ENCODE assay signal across 1 cellular context in genomic region chr21:39094847-39095525, GRCh38.
A peak's percentile ranks its signal among the peaks of the same experiment; 100 is the strongest.
TF ChIP-seq lines count a peak whose summit lies in the region.

No MANE protein-coding gene starts in this region.

TF ChIP-seq in HepG2, 621 proteins besides CTCF, POLR2A, EP300 and RAD21 (continued from another document and continues in another):
- 0 out of 2 replicates have a peak, but pooled peaks have one; percentile 40 for TF ChIP-seq MLXIP (CRISPR knock-in tag; IDR thresholded peaks at IDR 0.05; ENCODE audit: borderline replicate concordance)
- TF ChIP-seq ZNF816 (CRISPR knock-in tag; IDR thresholded peaks at IDR 0.05; ENCODE audit: borderline replicate concordance), result no peak
- peak; percentile 70; the same call in 1 of the 2 replicates for TF ChIP-seq ZNF317 (CRISPR knock-in tag; IDR thresholded peaks at IDR 0.05)
- no peak for TF ChIP-seq MYPOP (CRISPR knock-in tag; IDR thresholded peaks at IDR 0.05)
- no peak for TF ChIP-seq ZFP36L1 (CRISPR knock-in tag; IDR thresholded peaks at IDR 0.05)
- TF ChIP-seq ZNF331 (CRISPR knock-in tag; IDR thresholded peaks at IDR 0.05), result peak; percentile 75; the same call in 1 of the 2 replicates
- TF ChIP-seq RNF219 (CRISPR knock-in tag; IDR thresholded peaks at IDR 0.05), result no peak
- TF ChIP-seq STAG1 (CRISPR knock-in tag; IDR thresholded peaks at IDR 0.05), result peak; percentile 31; the same call in 1 of the 2 replicates
- 0 out of 2 replicates have a peak, but pooled peaks have one; percentile 53 for TF ChIP-seq ZFX (CRISPR knock-in tag; IDR thresholded peaks at IDR 0.05; ENCODE audit: low read depth)
- TF ChIP-seq MIXL1 (CRISPR knock-in tag; IDR thresholded peaks at IDR 0.05), result peak; percentile 86
- no peak for TF ChIP-seq ZFP91 (CRISPR knock-in tag; IDR thresholded peaks at IDR 0.05; ENCODE audit: borderline replicate concordance)
- TF ChIP-seq HMGXB4 (CRISPR knock-in tag; IDR thresholded peaks at IDR 0.05; ENCODE audit: borderline replicate concordance in 1 of 2, low read depth in 1 of 2), result no peak
- TF ChIP-seq NONO (IDR thresholded peaks at IDR 0.05), result no peak
- TF ChIP-seq NONO (CRISPR knock-in tag; conservative IDR thresholded peaks at IDR 0.05), result no peak; the same call in 1 of the 2 replicates
- no peak for TF ChIP-seq SIN3B (IDR thresholded peaks at IDR 0.05; ENCODE audit: low read length)
- no peak for TF ChIP-seq ZNF44 (CRISPR knock-in tag; IDR thresholded peaks at IDR 0.05)
- peak; percentile 48; the same call in 1 of the 2 replicates for TF ChIP-seq FOSL1 (CRISPR knock-in tag; IDR thresholded peaks at IDR 0.05; ENCODE audit: borderline replicate concordance)
- TF ChIP-seq ZNF225 (CRISPR knock-in tag; IDR thresholded peaks at IDR 0.05), result no peak
- TF ChIP-seq SKI (IDR thresholded peaks at IDR 0.05; ENCODE audit: partially characterized antibody), result peak; percentile 51
- no peak; the same call in 1 of the 2 replicates for TF ChIP-seq HCFC1 (IDR thresholded peaks at IDR 0.05; ENCODE audit: low read depth, low read length)
- TF ChIP-seq EED (CRISPR knock-in tag; IDR thresholded peaks at IDR 0.05), result no peak
- no peak for TF ChIP-seq AGO2 (optimal IDR thresholded peaks at IDR 0.05; ENCODE audit: low read depth, low read length)
- TF ChIP-seq ZSCAN20 (CRISPR knock-in tag; IDR thresholded peaks at IDR 0.05; ENCODE audit: borderline replicate concordance), result 0 out of 2 replicates have a peak, but pooled peaks have one; percentile 56
- TF ChIP-seq ZC3H13 (CRISPR knock-in tag; IDR thresholded peaks at IDR 0.05), result no peak
- TF ChIP-seq ZNF614 (CRISPR knock-in tag; IDR thresholded peaks at IDR 0.05; ENCODE audit: borderline replicate concordance), result peak; percentile 61; the same call in 1 of the 2 replicates
- no peak for TF ChIP-seq KLF6 (CRISPR knock-in tag; IDR thresholded peaks at IDR 0.05)
- no peak for TF ChIP-seq KMT2B (CRISPR knock-in tag; IDR thresholded peaks at IDR 0.05)
- TF ChIP-seq NFRKB (IDR thresholded peaks at IDR 0.05), result no peak
- peak; percentile 65; the same call in 1 of the 2 replicates for TF ChIP-seq ZNF609 (CRISPR knock-in tag; IDR thresholded peaks at IDR 0.05; ENCODE audit: borderline replicate concordance)
- peak; percentile 68; the same call in 1 of the 2 replicates for TF ChIP-seq THRA (CRISPR knock-in tag; IDR thresholded peaks at IDR 0.05; ENCODE audit: borderline replicate concordance)
- no peak for TF ChIP-seq ZFP36 (IDR thresholded peaks at IDR 0.05; ENCODE audit: borderline replicate concordance, low read depth, low read length, partially characterized antibody)
- no peak for TF ChIP-seq ZNF253 (CRISPR knock-in tag; IDR thresholded peaks at IDR 0.05; ENCODE audit: borderline replicate concordance)
- TF ChIP-seq ZNF850 (CRISPR knock-in tag; conservative IDR thresholded peaks at IDR 0.05), result no peak
- no peak for TF ChIP-seq PRPF4 (IDR thresholded peaks at IDR 0.05; ENCODE audit: low read depth, low read length, poor library complexity, severe bottlenecking)
- peak; percentile 58; the same call in 1 of the 2 replicates for TF ChIP-seq ZNF691 (CRISPR knock-in tag; IDR thresholded peaks at IDR 0.05; ENCODE audit: borderline replicate concordance, low read depth)
- no peak for TF ChIP-seq ZNF569 (CRISPR knock-in tag; IDR thresholded peaks at IDR 0.05; ENCODE audit: borderline replicate concordance)
- TF ChIP-seq NFYB (CRISPR knock-in tag; IDR thresholded peaks at IDR 0.05), result no peak
- no peak for TF ChIP-seq TCF12 (IDR thresholded peaks at IDR 0.05)
- TF ChIP-seq TCF12 (CRISPR knock-in tag; IDR thresholded peaks at IDR 0.05), result no peak
- no peak for TF ChIP-seq ZNF224 (CRISPR knock-in tag; IDR thresholded peaks at IDR 0.05)
- no peak for TF ChIP-seq ZNF772 (CRISPR knock-in tag; IDR thresholded peaks at IDR 0.05)
- TF ChIP-seq SCMH1 (CRISPR knock-in tag; IDR thresholded peaks at IDR 0.05; ENCODE audit: borderline replicate concordance), result no peak
- TF ChIP-seq ZGPAT (CRISPR knock-in tag; IDR thresholded peaks at IDR 0.05), result peak; percentile 82
- peak; percentile 89 for TF ChIP-seq SALL1 (CRISPR knock-in tag; IDR thresholded peaks at IDR 0.05)
- TF ChIP-seq BORCS8-MEF2B (CRISPR knock-in tag; IDR thresholded peaks at IDR 0.05), result no peak
- peak; percentile 96 for TF ChIP-seq NCOA2 (CRISPR knock-in tag; IDR thresholded peaks at IDR 0.05)
- TF ChIP-seq MATR3 (CRISPR knock-in tag; IDR thresholded peaks at IDR 0.05), result no peak
